In the genomic region with DNA sequence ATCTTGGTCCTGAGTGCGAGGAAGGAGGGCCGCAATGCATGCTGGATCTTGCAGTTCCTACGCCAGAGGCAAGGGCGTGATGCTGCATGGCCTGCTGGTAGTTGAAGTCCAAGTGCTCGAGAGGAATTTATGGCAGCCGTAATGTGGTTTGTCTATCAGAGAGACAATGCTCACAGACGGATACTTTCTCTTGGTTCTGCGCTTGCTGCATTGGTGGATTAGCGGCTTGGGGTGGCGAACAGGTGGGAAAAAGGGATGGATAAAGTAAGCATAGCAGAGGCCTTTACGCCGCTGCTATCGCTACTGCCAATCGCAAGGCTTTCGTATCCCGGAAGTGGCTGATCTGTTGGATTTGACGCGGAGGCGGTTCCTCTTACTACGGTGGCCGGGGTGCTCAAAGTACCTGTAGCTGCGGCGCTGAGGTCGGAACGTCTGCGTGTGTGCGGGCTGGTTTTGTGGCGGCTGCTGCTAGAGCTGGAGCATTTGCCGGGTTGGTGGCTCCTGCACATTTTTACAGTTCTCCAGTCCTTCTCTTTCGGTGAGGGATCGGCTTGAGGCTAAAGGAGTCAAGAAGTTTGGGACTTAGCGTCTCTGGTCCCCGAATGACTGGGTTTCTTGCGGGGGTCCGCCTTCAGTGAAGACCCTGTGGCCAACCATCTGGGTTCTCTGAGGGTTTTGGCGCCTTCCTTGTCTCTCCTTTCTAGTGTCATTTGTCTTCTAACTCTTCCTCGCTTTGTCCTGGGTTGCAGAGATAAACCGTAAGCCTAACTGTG, we compare ENCODE assay signal across 1 cellular context.
TF ChIP-seq lines count a peak whose summit lies in the region.

A gene with protein sequence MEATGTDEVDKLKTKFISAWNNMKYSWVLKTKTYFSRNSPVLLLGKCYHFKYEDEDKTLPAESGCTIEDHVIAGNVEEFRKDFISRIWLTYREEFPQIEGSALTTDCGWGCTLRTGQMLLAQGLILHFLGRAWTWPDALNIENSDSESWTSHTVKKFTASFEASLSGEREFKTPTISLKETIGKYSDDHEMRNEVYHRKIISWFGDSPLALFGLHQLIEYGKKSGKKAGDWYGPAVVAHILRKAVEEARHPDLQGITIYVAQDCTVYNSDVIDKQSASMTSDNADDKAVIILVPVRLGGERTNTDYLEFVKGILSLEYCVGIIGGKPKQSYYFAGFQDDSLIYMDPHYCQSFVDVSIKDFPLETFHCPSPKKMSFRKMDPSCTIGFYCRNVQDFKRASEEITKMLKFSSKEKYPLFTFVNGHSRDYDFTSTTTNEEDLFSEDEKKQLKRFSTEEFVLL (plus strand): TSS at position 397 of the 773 bp plus-strand sequence. CDS start 19,655 bp downstream, outside the sequence.

TF ChIP-seq in HEK293, 187 proteins besides CTCF, POLR2A, EP300 and RAD21 (continued from another document and continues in another):
- TF ChIP-seq, protein P1, sequence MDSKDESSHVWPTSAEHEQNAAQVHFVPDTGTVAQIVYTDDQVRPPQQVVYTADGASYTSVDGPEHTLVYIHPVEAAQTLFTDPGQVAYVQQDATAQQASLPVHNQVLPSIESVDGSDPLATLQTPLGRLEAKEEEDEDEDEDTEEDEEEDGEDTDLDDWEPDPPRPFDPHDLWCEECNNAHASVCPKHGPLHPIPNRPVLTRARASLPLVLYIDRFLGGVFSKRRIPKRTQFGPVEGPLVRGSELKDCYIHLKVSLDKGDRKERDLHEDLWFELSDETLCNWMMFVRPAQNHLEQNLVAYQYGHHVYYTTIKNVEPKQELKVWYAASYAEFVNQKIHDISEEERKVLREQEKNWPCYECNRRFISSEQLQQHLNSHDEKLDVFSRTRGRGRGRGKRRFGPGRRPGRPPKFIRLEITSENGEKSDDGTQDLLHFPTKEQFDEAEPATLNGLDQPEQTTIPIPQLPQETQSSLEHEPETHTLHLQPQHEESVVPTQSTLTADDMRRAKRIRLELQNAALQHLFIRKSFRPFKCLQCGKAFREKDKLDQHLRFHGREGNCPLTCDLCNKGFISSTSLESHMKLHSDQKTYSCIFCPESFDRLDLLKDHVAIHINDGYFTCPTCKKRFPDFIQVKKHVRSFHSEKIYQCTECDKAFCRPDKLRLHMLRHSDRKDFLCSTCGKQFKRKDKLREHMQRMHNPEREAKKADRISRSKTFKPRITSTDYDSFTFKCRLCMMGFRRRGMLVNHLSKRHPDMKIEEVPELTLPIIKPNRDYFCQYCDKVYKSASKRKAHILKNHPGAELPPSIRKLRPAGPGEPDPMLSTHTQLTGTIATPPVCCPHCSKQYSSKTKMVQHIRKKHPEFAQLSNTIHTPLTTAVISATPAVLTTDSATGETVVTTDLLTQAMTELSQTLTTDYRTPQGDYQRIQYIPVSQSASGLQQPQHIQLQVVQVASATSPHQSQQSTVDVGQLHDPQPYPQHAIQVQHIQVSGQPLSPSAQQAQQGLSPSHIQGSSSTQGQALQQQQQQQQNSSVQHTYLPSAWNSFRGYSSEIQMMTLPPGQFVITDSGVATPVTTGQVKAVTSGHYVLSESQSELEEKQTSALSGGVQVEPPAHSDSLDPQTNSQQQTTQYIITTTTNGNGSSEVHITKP (tag by site-specific recombination; IDR thresholded peaks at IDR 0.05): peak; percentile 46
- TF ChIP-seq RBAK (tag by site-specific recombination; IDR thresholded peaks at IDR 0.05) (no peak), ZXDB (tag by site-specific recombination; IDR thresholded peaks at IDR 0.05) (peak; percentile 94; the same call in 1 of the 2 replicates), ZNF510 (tag by site-specific recombination; IDR thresholded peaks at IDR 0.05; ENCODE audit: insufficient replicate concordance) (peak; percentile 16), HIC1 (tag by site-specific recombination; IDR thresholded peaks at IDR 0.05) (no peak), ZBTB21 (tag by site-specific recombination; IDR thresholded peaks at IDR 0.05) (peak; percentile 44; the same call in 1 of the 2 replicates), ZEB2 (tag by site-specific recombination; IDR thresholded peaks at IDR 0.05) (peak; percentile 94), ZNF10 (tag by site-specific recombination; IDR thresholded peaks at IDR 0.05) (no peak), ZNF341 (tag by site-specific recombination; IDR thresholded peaks at IDR 0.05; ENCODE audit: low read depth) (peak; percentile 49; the same call in 1 of the 2 replicates), ZNF596 (tag by site-specific recombination; IDR thresholded peaks at IDR 0.05) (no peak), ZBTB6 (tag by site-specific recombination; IDR thresholded peaks at IDR 0.05) (peak; percentile 48), GFI1B (tag by site-specific recombination; IDR thresholded peaks at IDR 0.05) (no peak), OVOL3 (tag by site-specific recombination; IDR thresholded peaks at IDR 0.05) (no peak; the same call in 1 of the 2 replicates), ZNF707 (tag by site-specific recombination; IDR thresholded peaks at IDR 0.05) (no peak), KLF8 (tag by site-specific recombination; IDR thresholded peaks at IDR 0.05) (peak; percentile 93; the same call in 1 of the 2 replicates), MYNN (tag by site-specific recombination; IDR thresholded peaks at IDR 0.05; ENCODE audit: borderline replicate concordance) (no peak), ZNF2 (tag by site-specific recombination; IDR thresholded peaks at IDR 0.05) (peak; percentile 73), ZNF155 (tag by site-specific recombination; IDR thresholded peaks at IDR 0.05) (no peak), ZNF274 (IDR thresholded peaks at IDR 0.05; ENCODE audit: low read length) (no peak), ZNF274 (tag by site-specific recombination; IDR thresholded peaks at IDR 0.05; ENCODE audit: borderline replicate concordance) (no peak), SP7 (tag by site-specific recombination; IDR thresholded peaks at IDR 0.05) (peak; percentile 78; the same call in 1 of the 2 replicates), KLF17 (tag by site-specific recombination; IDR thresholded peaks at IDR 0.05) (peak; percentile 76), ZNF558 (tag by site-specific recombination; IDR thresholded peaks at IDR 0.05) (peak; percentile 73; the same call in 1 of the 2 replicates), ZNF623 (tag by site-specific recombination; IDR thresholded peaks at IDR 0.05) (peak; percentile 8; the same call in 1 of the 2 replicates), REPIN1 (tag by site-specific recombination; IDR thresholded peaks at IDR 0.05; ENCODE audit: low read depth) (no peak), BCL11A (tag by site-specific recombination; IDR thresholded peaks at IDR 0.05; ENCODE audit: low read depth) (no peak), ZNF639 (tag by site-specific recombination; IDR thresholded peaks at IDR 0.05) (peak; percentile 72), KLF16 (tag by site-specific recombination; IDR thresholded peaks at IDR 0.05) (peak; percentile 87), KLF10 (tag by site-specific recombination; IDR thresholded peaks at IDR 0.05) (0 out of 2 replicates have a peak, but pooled peaks have one; percentile 62), ZNF76 (tag by site-specific recombination; IDR thresholded peaks at IDR 0.05; ENCODE audit: borderline replicate concordance, low read depth) (peak; percentile 98), ZFP3 (tag by site-specific recombination; IDR thresholded peaks at IDR 0.05; ENCODE audit: low read depth) (no peak), ZNF514 (tag by site-specific recombination; IDR thresholded peaks at IDR 0.05) (no peak), ZNF664 (tag by site-specific recombination; IDR thresholded peaks at IDR 0.05) (no peak), EGR2 (tag by site-specific recombination; IDR thresholded peaks at IDR 0.05; ENCODE audit: low read depth) (peak; percentile 68; the same call in 1 of the 2 replicates), ZSCAN30 (tag by site-specific recombination; IDR thresholded peaks at IDR 0.05) (peak; percentile 62; the same call in 1 of the 2 replicates), ZNF302 (tag by site-specific recombination; IDR thresholded peaks at IDR 0.05; ENCODE audit: low read depth) (no peak), PRDM1 (tag by site-specific recombination; IDR thresholded peaks at IDR 0.05) (no peak), ZNF837 (tag by site-specific recombination; IDR thresholded peaks at IDR 0.05) (no peak)
- TF ChIP-seq, protein P2, sequence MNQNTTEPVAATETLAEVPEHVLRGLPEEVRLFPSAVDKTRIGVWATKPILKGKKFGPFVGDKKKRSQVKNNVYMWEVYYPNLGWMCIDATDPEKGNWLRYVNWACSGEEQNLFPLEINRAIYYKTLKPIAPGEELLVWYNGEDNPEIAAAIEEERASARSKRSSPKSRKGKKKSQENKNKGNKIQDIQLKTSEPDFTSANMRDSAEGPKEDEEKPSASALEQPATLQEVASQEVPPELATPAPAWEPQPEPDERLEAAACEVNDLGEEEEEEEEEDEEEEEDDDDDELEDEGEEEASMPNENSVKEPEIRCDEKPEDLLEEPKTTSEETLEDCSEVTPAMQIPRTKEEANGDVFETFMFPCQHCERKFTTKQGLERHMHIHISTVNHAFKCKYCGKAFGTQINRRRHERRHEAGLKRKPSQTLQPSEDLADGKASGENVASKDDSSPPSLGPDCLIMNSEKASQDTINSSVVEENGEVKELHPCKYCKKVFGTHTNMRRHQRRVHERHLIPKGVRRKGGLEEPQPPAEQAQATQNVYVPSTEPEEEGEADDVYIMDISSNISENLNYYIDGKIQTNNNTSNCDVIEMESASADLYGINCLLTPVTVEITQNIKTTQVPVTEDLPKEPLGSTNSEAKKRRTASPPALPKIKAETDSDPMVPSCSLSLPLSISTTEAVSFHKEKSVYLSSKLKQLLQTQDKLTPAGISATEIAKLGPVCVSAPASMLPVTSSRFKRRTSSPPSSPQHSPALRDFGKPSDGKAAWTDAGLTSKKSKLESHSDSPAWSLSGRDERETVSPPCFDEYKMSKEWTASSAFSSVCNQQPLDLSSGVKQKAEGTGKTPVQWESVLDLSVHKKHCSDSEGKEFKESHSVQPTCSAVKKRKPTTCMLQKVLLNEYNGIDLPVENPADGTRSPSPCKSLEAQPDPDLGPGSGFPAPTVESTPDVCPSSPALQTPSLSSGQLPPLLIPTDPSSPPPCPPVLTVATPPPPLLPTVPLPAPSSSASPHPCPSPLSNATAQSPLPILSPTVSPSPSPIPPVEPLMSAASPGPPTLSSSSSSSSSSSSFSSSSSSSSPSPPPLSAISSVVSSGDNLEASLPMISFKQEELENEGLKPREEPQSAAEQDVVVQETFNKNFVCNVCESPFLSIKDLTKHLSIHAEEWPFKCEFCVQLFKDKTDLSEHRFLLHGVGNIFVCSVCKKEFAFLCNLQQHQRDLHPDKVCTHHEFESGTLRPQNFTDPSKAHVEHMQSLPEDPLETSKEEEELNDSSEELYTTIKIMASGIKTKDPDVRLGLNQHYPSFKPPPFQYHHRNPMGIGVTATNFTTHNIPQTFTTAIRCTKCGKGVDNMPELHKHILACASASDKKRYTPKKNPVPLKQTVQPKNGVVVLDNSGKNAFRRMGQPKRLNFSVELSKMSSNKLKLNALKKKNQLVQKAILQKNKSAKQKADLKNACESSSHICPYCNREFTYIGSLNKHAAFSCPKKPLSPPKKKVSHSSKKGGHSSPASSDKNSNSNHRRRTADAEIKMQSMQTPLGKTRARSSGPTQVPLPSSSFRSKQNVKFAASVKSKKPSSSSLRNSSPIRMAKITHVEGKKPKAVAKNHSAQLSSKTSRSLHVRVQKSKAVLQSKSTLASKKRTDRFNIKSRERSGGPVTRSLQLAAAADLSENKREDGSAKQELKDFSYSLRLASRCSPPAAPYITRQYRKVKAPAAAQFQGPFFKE (tag by site-specific recombination; IDR thresholded peaks at IDR 0.05; ENCODE audit: borderline replicate concordance): no peak
- TF ChIP-seq, protein P3, sequence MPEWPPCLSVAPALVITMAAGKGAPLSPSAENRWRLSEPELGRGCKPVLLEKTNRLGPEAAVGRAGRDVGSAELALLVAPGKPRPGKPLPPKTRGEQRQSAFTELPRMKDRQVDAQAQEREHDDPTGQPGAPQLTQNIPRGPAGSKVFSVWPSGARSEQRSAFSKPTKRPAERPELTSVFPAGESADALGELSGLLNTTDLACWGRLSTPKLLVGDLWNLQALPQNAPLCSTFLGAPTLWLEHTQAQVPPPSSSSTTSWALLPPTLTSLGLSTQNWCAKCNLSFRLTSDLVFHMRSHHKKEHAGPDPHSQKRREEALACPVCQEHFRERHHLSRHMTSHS (tag by site-specific recombination; IDR thresholded peaks at IDR 0.05): no peak
